19 cellular contexts compared by ENCODE assay signal in the genomic region with DNA sequence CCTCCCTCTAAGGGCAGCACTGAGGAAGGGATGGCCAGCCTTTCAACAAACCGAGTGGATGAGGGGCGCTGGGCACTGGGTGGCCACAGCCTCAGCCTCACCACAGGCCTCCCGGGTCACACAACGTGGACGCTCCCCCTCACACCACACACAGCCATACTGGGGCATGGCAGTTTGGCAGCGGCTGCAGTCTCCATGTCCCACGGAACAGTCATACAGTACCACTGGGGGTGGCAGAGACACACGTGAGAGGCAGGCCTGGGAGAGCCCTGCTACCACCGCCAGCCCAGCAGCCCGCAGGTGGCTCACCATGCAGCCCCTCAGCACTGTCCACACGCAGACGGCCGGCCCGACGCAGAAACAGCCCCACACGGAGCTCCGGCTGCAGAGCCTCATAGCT. TPM values are rescaled to one million over a fixed set of nuclear protein-coding genes. Genes with fewer than 3 reads are reported as not detected.
DNase-seq lines count a peak whose midpoint lies in the region; ATAC-seq, FAIRE-seq and TF ChIP-seq lines count a peak whose summit lies in the region.
"Had no signal": no experiment of that assay in that cellular context is flagged by ENCODE, and none has a peak within 500 bp of the region (broad histone marks: within the 10 kb centered on the region; RNA-seq: fewer than 3 reads in every experiment).

No MANE protein-coding gene starts in this region.

- H3K4me1 Mint-ChIP-seq in activated CD4-positive, alpha-beta memory T cell treated with anti-CD3 and anti-CD28 coated beads for 36 hours (ENCODE audit: low read depth): no peaks in the 10 kb centered on the region
- H3K4me1 Mint-ChIP-seq: CD4-positive, CD25-positive, alpha-beta regulatory T cell had no signal

- H2BK15ac ChIP-seq in H1 (ENCODE audit: low read length): no peak overlapping the region
- no peak overlapping the region for H2BK15ac ChIP-seq in neuronal stem cell (ENCODE audit: low read length)

- no peaks in the 10 kb centered on the region for H3K9me3 Mint-ChIP-seq in activated CD4-positive, alpha-beta memory T cell treated with anti-CD3 and anti-CD28 coated beads for 36 hours
- H3K9me3 Mint-ChIP-seq: CD8-positive, alpha-beta T cell had no signal

- H2BK20ac ChIP-seq in H1 (ENCODE audit: low read length): no peak overlapping the region

- no peak overlapping the region for H3K18ac ChIP-seq in H1 (ENCODE audit: extremely low read depth, low read length)
- peak overlapping the region; percentile 28 for H3K18ac ChIP-seq in neuronal stem cell (ENCODE audit: low read length)

- no peaks in the 10 kb centered on the region for H3K27me3 ChIP-seq in right cardiac atrium (ENCODE audit: control insufficient read depth, insufficient read depth)
- H3K27me3 ChIP-seq in H1 (replicated peaks in 1 of 4; ENCODE audit: control insufficient read depth in 3 of 4, extremely low read depth in 1 of 4, insufficient read depth in 3 of 4, low read length in 3 of 4): no peaks in the 10 kb centered on the region
- H3K27me3 ChIP-seq in neuronal stem cell (ENCODE audit: control insufficient read depth in 3 of 3, insufficient read depth in 3 of 3, low read depth in 1 of 3, low read length in 3 of 3): no peaks in the 10 kb centered on the region

- H3K23ac ChIP-seq in H1 (ENCODE audit: insufficient read length): no peak overlapping the region
- no peak overlapping the region for H3K23ac ChIP-seq in neuronal stem cell (ENCODE audit: low read depth, low read length, poor library complexity)

- H3K9ac ChIP-seq in H1 (replicated peaks in 1 of 4; ENCODE audit: extremely low read depth in 1 of 4, low read depth in 3 of 4, low read length in 3 of 4) (no peak overlapping the region), neuronal stem cell (ENCODE audit: low read depth, low read length, poor library complexity) (no peak overlapping the region)

- no peaks in the 10 kb centered on the region for H3K23me2 ChIP-seq in H1 (ENCODE audit: low read depth, low read length)

- 91% methylated on average over 17 of the region's 17 CpGs for WGBS in right cardiac atrium
- WGBS in H1 (ENCODE audit: extremely low coverage in 1 of 2, insufficient coverage in 1 of 2, insufficient read length in 1 of 2, insufficient replicate concordance in 2 of 2, low coverage in 1 of 2, low lambda C conversion rate in 2 of 2, missing lambda C conversion rate in 1 of 2), 2 experiments: 93% methylated on average over 17 of the region's 17 CpGs; no CpG with 5 or more reads in 1 of the 2 experiments
- WGBS in neuronal stem cell (ENCODE audit: extremely low coverage in 2 of 2, insufficient read length in 2 of 2, insufficient replicate concordance in 1 of 2), 2 donors: no CpG with 5 or more reads among the region's 17 CpGs

- H3K4me3 ChIP-seq in right cardiac atrium (ENCODE audit: low read length) (no peak overlapping the region), H1 (ENCODE audit: extremely low read depth in 1 of 4, insufficient read depth in 2 of 4, low read depth in 3 of 4, low read length in 4 of 4) (no peak overlapping the region), neuronal stem cell (ENCODE audit: low read length in 2 of 2) (peak overlapping the region in 1 of 2 donors; percentile 11)

- peaks cover 53 to 63% (median 58%) of the 10 kb centered on the region in 4 experiments for H3K36me3 ChIP-seq in H1 (ENCODE audit: control insufficient read depth in 2 of 4, insufficient read depth in 4 of 4, low read length in 3 of 4)
- H3K36me3 ChIP-seq in neuronal stem cell (replicated peaks in 1 of 2; ENCODE audit: control insufficient read depth in 2 of 2, insufficient read depth in 2 of 2, low read length in 2 of 2): peaks cover 92 to 99% of the 10 kb centered on the region in 2 donors

- no peak for TF ChIP-seq RAD21 in H1 (IDR thresholded peaks at IDR 0.05 in 1 of 2, conservative IDR thresholded peaks at IDR 0.05 in 1 of 2; ENCODE audit: low read depth in 2 of 2, low read length in 2 of 2)

- intact Hi-C loops in right cardiac atrium (cut with DNase I) (no loop called here), left cardiac atrium (cut with DNase I) (no loop called here)
- intact Hi-C loops in activated CD4-positive, alpha-beta memory T cell treated with anti-CD3 and anti-CD28 coated beads for 36 hours (cut with micrococcal nuclease): no loop called here

- H4K91ac ChIP-seq in H1 (replicated peaks; ENCODE audit: insufficient read length, low read length): no peak overlapping the region
- H4K91ac ChIP-seq in neuronal stem cell (ENCODE audit: low read depth, low read length, poor library complexity): no peak overlapping the region

- H3K79me2 ChIP-seq in H1 (ENCODE audit: control insufficient read depth in 1 of 2, insufficient read depth in 2 of 2, low read length in 2 of 2): peaks cover 0 to 13% of the 10 kb centered on the region in 2 experiments; a peak in 1 of 4 replicates

- no peak for TF ChIP-seq CTCF in H1 (IDR thresholded peaks at IDR 0.05; ENCODE audit: control extremely low read depth in 1 of 3, insufficient read depth in 1 of 3, low read depth in 1 of 3, low read length in 3 of 3)

- POLR2A ChIA-PET in H1 (lab: Charles Lee; ENCODE audit: partially characterized antibody): interaction anchor here (0.9 to 31.5 kb wide), 8 partner anchors 4 to 97 kb away, joined by 3 to 650 read pairs (median 16); partner anchors contain the start of gene PLXNB1
- POLR2A ChIA-PET in activated CD4-positive, alpha-beta memory T cell treated with anti-CD3 and anti-CD28 coated beads for 36 hours (lab: Charles Lee): no interaction called here

- H4K5ac ChIP-seq in H1 (ENCODE audit: insufficient read length, low read depth, low read length): no peak overlapping the region

- H4K20me1 ChIP-seq in H1 (replicated peaks in 1 of 2; ENCODE audit: control insufficient read depth in 1 of 2, insufficient read depth in 2 of 2, low read length in 2 of 2): peaks cover 17 to 52% of the 10 kb centered on the region in 2 experiments

- TF ChIP-seq EP300 in H1 (IDR thresholded peaks at IDR 0.05; ENCODE audit: borderline replicate concordance in 1 of 2, low read depth in 2 of 2, low read length in 2 of 2): no peak

- no peak overlapping the region for H2AFZ ChIP-seq in H1 (ENCODE audit: low read length)
- H2AFZ ChIP-seq in neuronal stem cell (ENCODE audit: low read length): no peak overlapping the region

- H2BK5ac ChIP-seq in H1 (ENCODE audit: low read depth, low read length): no peak overlapping the region
- no peak overlapping the region for H2BK5ac ChIP-seq in neuronal stem cell (ENCODE audit: low read length)

- no peak for ATAC-seq in right cardiac atrium
- ATAC-seq in left cardiac atrium: no peak
- ATAC-seq: CD8-positive, alpha-beta T cell had no signal

- no peak overlapping the region for H2AK5ac ChIP-seq in H1 (ENCODE audit: low read depth, low read length)
- H2AK5ac ChIP-seq in neuronal stem cell (ENCODE audit: low read depth, low read length): no peak overlapping the region

- DNase-seq in right cardiac atrium (peak in 2 of 3 donors; percentile 39 to 44), left cardiac atrium (no peak), H1 (ENCODE audit: low read depth in 1 of 2, low spot score in 2 of 2) (no peak), neuronal stem cell (ENCODE audit: low spot score) (no peak), NCI-H2227 (lab: John Stamatoyannopoulos, UW; ENCODE audit: unreplicated experiment) (no peak)
- no peak for DNase-seq in activated CD4-positive, alpha-beta memory T cell treated with anti-CD3 and anti-CD28 coated beads for 36 hours
- DNase-seq: C1 segment of cervical spinal cord; Caco-2; CD4-positive, CD25-positive, alpha-beta regulatory T cell; CD8-positive, alpha-beta T cell; DMS153; DND-41; GOT3; H7; HCEC 1CT had no signal

- CTCF ChIA-PET in H1 (lab: Charles Lee; ENCODE audit: partially characterized antibody): interaction anchor here (1.9 to 6.9 kb wide), 5 partner anchors 10 to 18 kb away, joined by 18 to 95 read pairs (median 22); no protein-coding TSS in a partner anchor
- CTCF ChIA-PET in activated CD4-positive, alpha-beta memory T cell treated with anti-CD3 and anti-CD28 coated beads for 36 hours (lab: Charles Lee): interaction anchor here (0.6 to 9.5 kb wide), 4 partner anchors 17 to 217 kb away, joined by 3 to 60 read pairs (median 7); partner anchors contain the start of gene SLC26A6

- no peaks in the 10 kb centered on the region for H3K4me1 ChIP-seq in right cardiac atrium (ENCODE audit: control insufficient read depth, insufficient read depth, low read length)
- H3K4me1 ChIP-seq in H1 (replicated peaks in 1 of 4; ENCODE audit: control insufficient read depth in 3 of 4, insufficient read depth in 4 of 4, low read length in 3 of 4): no peaks in the 10 kb centered on the region
- no peaks in the 10 kb centered on the region for H3K4me1 ChIP-seq in neuronal stem cell (ENCODE audit: control insufficient read depth in 2 of 2, insufficient read depth in 1 of 2, low read depth in 1 of 2, low read length in 2 of 2)
- H3K4me1 ChIP-seq: Caco-2 had no signal

- no peaks in the 10 kb centered on the region for H3K9me3 ChIP-seq in right cardiac atrium (ENCODE audit: control insufficient read depth, low read length)
- no peaks in the 10 kb centered on the region for H3K9me3 ChIP-seq in H1 (ENCODE audit: insufficient read depth in 2 of 2, low read depth in 1 of 2, low read length in 1 of 2)
- no peaks in the 10 kb centered on the region for H3K9me3 ChIP-seq in neuronal stem cell (replicated peaks in 1 of 2; ENCODE audit: control insufficient read depth in 2 of 2, insufficient read depth in 1 of 2, low read depth in 1 of 2, low read length in 2 of 2)
- H3K9me3 ChIP-seq: Caco-2 had no signal

- no peaks in the 10 kb centered on the region for H3K27me3 Mint-ChIP-seq in activated CD4-positive, alpha-beta memory T cell treated with anti-CD3 and anti-CD28 coated beads for 36 hours
- H3K27me3 Mint-ChIP-seq: CD4-positive, CD25-positive, alpha-beta regulatory T cell had no signal

- no peak for TF ChIP-seq POLR2A in H1 (IDR thresholded peaks at IDR 0.05; ENCODE audit: control extremely low read depth in 1 of 2, low read depth in 2 of 2, low read length in 2 of 2)

- no peak overlapping the region for H3K14ac ChIP-seq in H1 (ENCODE audit: insufficient read length)
- H3K14ac ChIP-seq in neuronal stem cell (ENCODE audit: low read length): no peak overlapping the region

- H3K79me1 ChIP-seq in H1 (ENCODE audit: low read depth, low read length) (peaks cover 10% of the 10 kb centered on the region), neuronal stem cell (ENCODE audit: low read depth, low read length) (peaks cover 54% of the 10 kb centered on the region)

- no peaks in the 10 kb centered on the region for H3K36me3 Mint-ChIP-seq in activated CD4-positive, alpha-beta memory T cell treated with anti-CD3 and anti-CD28 coated beads for 36 hours
- H3K36me3 Mint-ChIP-seq: CD4-positive, CD25-positive, alpha-beta regulatory T cell; CD8-positive, alpha-beta T cell had no signal

- H3K4me2 ChIP-seq in H1 (ENCODE audit: insufficient read depth in 1 of 2, low read depth in 2 of 2, low read length in 2 of 2) (no peak overlapping the region), neuronal stem cell (ENCODE audit: insufficient read depth, low read length, poor library complexity, severe bottlenecking) (no peak overlapping the region)

- H3K27ac ChIP-seq in right cardiac atrium (ENCODE audit: low read length): no peak overlapping the region
- no peak overlapping the region for H3K27ac ChIP-seq in H1 (ENCODE audit: low read depth, low read length)
- no peak overlapping the region for H3K27ac ChIP-seq in neuronal stem cell (replicated peaks; ENCODE audit: low read length)

- no peak overlapping the region for H3K4me3 Mint-ChIP-seq in activated CD4-positive, alpha-beta memory T cell treated with anti-CD3 and anti-CD28 coated beads for 36 hours
- H3K4me3 Mint-ChIP-seq: CD4-positive, CD25-positive, alpha-beta regulatory T cell; CD8-positive, alpha-beta T cell had no signal

- H3K56ac ChIP-seq in H1 (replicated peaks; ENCODE audit: insufficient read length, low read depth, low read length): no peak overlapping the region

- H2BK12ac ChIP-seq in H1 (ENCODE audit: low read depth, low read length): no peak overlapping the region
- H2BK12ac ChIP-seq in neuronal stem cell (ENCODE audit: low read length): no peak overlapping the region

- FAIRE-seq in H1 (lab: Jason Lieb, UNC): no peak
- FAIRE-seq: G401.6, GM12892 had no signal

- peak overlapping the region; percentile 85; the same call in 1 of the 2 replicates for H4K8ac ChIP-seq in H1 (ENCODE audit: extremely low read depth, insufficient read depth, low read length)
- no peak overlapping the region for H4K8ac ChIP-seq in neuronal stem cell (ENCODE audit: low read depth, low read length)

- H2BK120ac ChIP-seq in H1 (replicated peaks; ENCODE audit: low read depth, low read length): no peak overlapping the region
- no peak overlapping the region for H2BK120ac ChIP-seq in neuronal stem cell (ENCODE audit: low read depth, low read length)

- H3K27ac Mint-ChIP-seq in activated CD4-positive, alpha-beta memory T cell treated with anti-CD3 and anti-CD28 coated beads for 36 hours: no peak overlapping the region
- H3K27ac Mint-ChIP-seq: CD4-positive, CD25-positive, alpha-beta regulatory T cell; CD8-positive, alpha-beta T cell had no signal

- H3K4ac ChIP-seq in H1 (replicated peaks; ENCODE audit: insufficient read length, low read depth, low read length) (no peak overlapping the region), neuronal stem cell (ENCODE audit: low read length) (no peak overlapping the region)

RNA-seq across cellular contexts. Expression of gene PLXNB1, which starts 11.7 kb away (rescaled TPM):
- 10 to 100 TPM; 49.4 to 84.5 (median 55.0) TPM for total RNA-seq in right cardiac atrium
- 52.7 TPM for polyA plus RNA-seq in right cardiac atrium
- 10 to 100 TPM; 43.3 to 55.0 TPM for total RNA-seq in left cardiac atrium
- 114 and 115 TPM in 2 replicates for total RNA-seq in H1 (2021; fragmentation: NEBNext Ultra II Directional; extraction: Animal tissue kit (Norgen Biotek cat#: 25700))
- polyA plus RNA-seq in H1 (2011; rRNA removed): 109 and 149 TPM in 2 replicates
- 117 TPM for polyA plus RNA-seq in H1 (2011; cell fraction: cytosol; rRNA removed)
- polyA plus RNA-seq in H1 (2011; cell fraction: nucleus; rRNA removed): 1,123 TPM
- 136 to 155 TPM (median 141 TPM) in 4 replicates for polyA plus RNA-seq in H1 (2012, experiment 1 of 2)
- 102 TPM for polyA plus RNA-seq in H1 (2012, experiment 2 of 2)
- polyA plus RNA-seq in H1 (2013, experiment 1 of 2): 102 TPM
- polyA plus RNA-seq in H1 (2013, experiment 2 of 2): 83.3 TPM
- 82.5 and 154 TPM in 2 replicates for polyA minus RNA-seq in H1 (2011; rRNA and poly(A)+ RNA removed)
- polyA minus RNA-seq in H1 (2011; cell fraction: cytosol; rRNA and poly(A)+ RNA removed): 100 TPM
- 265 TPM for polyA minus RNA-seq in H1 (2011; cell fraction: nucleus; rRNA and poly(A)+ RNA removed)
- 99.5 TPM for polyA plus RNA-seq in neuronal stem cell (2013, experiment 1 of 2)
- 94.2 TPM for polyA plus RNA-seq in neuronal stem cell (2013, experiment 2 of 2)
- total RNA-seq in activated CD4-positive, alpha-beta memory T cell treated with anti-CD3 and anti-CD28 coated beads for 36 hours: 1 to 10 TPM; 3.2 to 3.8 TPM

RNA-seq across cellular contexts. Expression of gene CCDC51, which starts 21.8 kb away (rescaled TPM):
- total RNA-seq in right cardiac atrium: 10 to 100 TPM in 3 of 4 donors, 1 to 10 TPM in 1; 8.7 to 11.5 (median 11.1) TPM
- 11.2 TPM for polyA plus RNA-seq in right cardiac atrium
- total RNA-seq in left cardiac atrium: 10 to 100 TPM in 1 of 2 donors, 1 to 10 TPM in 1; 7.0 to 10.9 TPM
- 20.3 and 21.3 TPM in 2 replicates for total RNA-seq in H1 (2021; fragmentation: NEBNext Ultra II Directional; extraction: Animal tissue kit (Norgen Biotek cat#: 25700))
- 19.7 and 21.4 TPM in 2 replicates for polyA plus RNA-seq in H1 (2011; rRNA removed)
- polyA plus RNA-seq in H1 (2011; cell fraction: cytosol; rRNA removed): 26.3 TPM
- polyA plus RNA-seq in H1 (2011; cell fraction: nucleus; rRNA removed): 18.4 TPM
- 24.1 to 30.2 TPM (median 28.9 TPM) in 4 replicates for polyA plus RNA-seq in H1 (2012, experiment 1 of 2)
- polyA plus RNA-seq in H1 (2012, experiment 2 of 2): 17.1 TPM
- 16.7 TPM for polyA plus RNA-seq in H1 (2013, experiment 1 of 2)
- 16.9 TPM for polyA plus RNA-seq in H1 (2013, experiment 2 of 2)
- polyA minus RNA-seq in H1 (2011; rRNA and poly(A)+ RNA removed): 17.1 and 17.4 TPM in 2 replicates
- polyA minus RNA-seq in H1 (2011; cell fraction: cytosol; rRNA and poly(A)+ RNA removed): 7.3 TPM
- 7.7 TPM for polyA minus RNA-seq in H1 (2011; cell fraction: nucleus; rRNA and poly(A)+ RNA removed)
- 11.8 TPM for polyA plus RNA-seq in neuronal stem cell (2013, experiment 1 of 2)
- 12.2 TPM for polyA plus RNA-seq in neuronal stem cell (2013, experiment 2 of 2)
- 10 to 100 TPM; 24.3 to 24.4 TPM for total RNA-seq in activated CD4-positive, alpha-beta memory T cell treated with anti-CD3 and anti-CD28 coated beads for 36 hours

RNA-seq across cellular contexts. Expression of gene TMA7, which starts 21.9 kb away (rescaled TPM):
- total RNA-seq in right cardiac atrium: 100 to 1,000 TPM; 187 to 270 (median 216) TPM
- 526 TPM for polyA plus RNA-seq in right cardiac atrium
- total RNA-seq in left cardiac atrium: 100 to 1,000 TPM; 190 to 238 TPM
- total RNA-seq in H1 (2021; fragmentation: NEBNext Ultra II Directional; extraction: Animal tissue kit (Norgen Biotek cat#: 25700)): 305 and 322 TPM in 2 replicates
- 83.3 and 138 TPM in 2 replicates for polyA plus RNA-seq in H1 (2011; rRNA removed)
- polyA plus RNA-seq in H1 (2011; cell fraction: cytosol; rRNA removed): 282 TPM
- polyA plus RNA-seq in H1 (2011; cell fraction: nucleus; rRNA removed): 36.5 TPM
- 470 to 570 TPM (median 490 TPM) in 4 replicates for polyA plus RNA-seq in H1 (2012, experiment 1 of 2)
- 141 TPM for polyA plus RNA-seq in H1 (2012, experiment 2 of 2)
- 965 TPM for polyA plus RNA-seq in H1 (2013, experiment 1 of 2)
- polyA plus RNA-seq in H1 (2013, experiment 2 of 2): 959 TPM
- 8.2 and 9.6 TPM in 2 replicates for polyA minus RNA-seq in H1 (2011; rRNA and poly(A)+ RNA removed)
- 42.3 TPM for polyA minus RNA-seq in H1 (2011; cell fraction: cytosol; rRNA and poly(A)+ RNA removed)
- polyA minus RNA-seq in H1 (2011; cell fraction: nucleus; rRNA and poly(A)+ RNA removed): 34.3 TPM
- polyA plus RNA-seq in neuronal stem cell (2013, experiment 1 of 2): 841 TPM
- 834 TPM for polyA plus RNA-seq in neuronal stem cell (2013, experiment 2 of 2)
- total RNA-seq in activated CD4-positive, alpha-beta memory T cell treated with anti-CD3 and anti-CD28 coated beads for 36 hours: 100 to 1,000 TPM; 318 to 323 TPM

RNA-seq across cellular contexts. Expression of gene ATRIP, which starts 28.4 kb away (rescaled TPM):
- total RNA-seq in right cardiac atrium (1 to 10 TPM; 4.0 to 5.2 (median 4.3) TPM), left cardiac atrium (1 to 10 TPM; 3.9 to 5.7 TPM)
- polyA plus RNA-seq in right cardiac atrium (3.5 TPM), H1 (2011; rRNA removed) (16.6 and 18.5 TPM in 2 replicates)
- 16.7 and 20.2 TPM in 2 replicates for total RNA-seq in H1 (2021; fragmentation: NEBNext Ultra II Directional; extraction: Animal tissue kit (Norgen Biotek cat#: 25700))
- 15.0 TPM for polyA plus RNA-seq in H1 (2011; cell fraction: cytosol; rRNA removed)
- polyA plus RNA-seq in H1 (2011; cell fraction: nucleus; rRNA removed): 36.5 TPM
- polyA plus RNA-seq in H1 (2012, experiment 1 of 2): 12.7 to 14.1 TPM (median 13.8 TPM) in 4 replicates
- polyA plus RNA-seq in H1 (2012, experiment 2 of 2): 11.0 TPM
- polyA plus RNA-seq in H1 (2013, experiment 1 of 2): 14.8 TPM
- polyA plus RNA-seq in H1 (2013, experiment 2 of 2): 12.6 TPM
- polyA minus RNA-seq in H1 (2011; rRNA and poly(A)+ RNA removed): 28.6 and 29.3 TPM in 2 replicates
- polyA minus RNA-seq in H1 (2011; cell fraction: cytosol; rRNA and poly(A)+ RNA removed): 10.1 TPM
- polyA minus RNA-seq in H1 (2011; cell fraction: nucleus; rRNA and poly(A)+ RNA removed): 25.2 TPM
- polyA plus RNA-seq in neuronal stem cell (2013, experiment 1 of 2): 12.1 TPM
- 12.0 TPM for polyA plus RNA-seq in neuronal stem cell (2013, experiment 2 of 2)
- total RNA-seq in activated CD4-positive, alpha-beta memory T cell treated with anti-CD3 and anti-CD28 coated beads for 36 hours: 10 to 100 TPM; 13.8 to 14.5 TPM

RNA-seq across cellular contexts. Expression of gene FBXW12, which starts 46.1 kb away (rescaled TPM):
- total RNA-seq in right cardiac atrium (not detected), left cardiac atrium (not detected)
- polyA plus RNA-seq in right cardiac atrium (not detected), H1 (2011; rRNA removed) (0.41 and 0.85 TPM in 2 replicates)
- 0.35 TPM in 1 of 2 replicates, not detected in the other for total RNA-seq in H1 (2021; fragmentation: NEBNext Ultra II Directional; extraction: Animal tissue kit (Norgen Biotek cat#: 25700))
- 0.44 TPM for polyA plus RNA-seq in H1 (2011; cell fraction: cytosol; rRNA removed)
- polyA plus RNA-seq in H1 (2011; cell fraction: nucleus; rRNA removed): 1.3 TPM
- polyA plus RNA-seq in H1 (2012, experiment 1 of 2): 0.48 to 0.88 TPM (median 0.68 TPM) in 4 replicates
- polyA plus RNA-seq in H1 (2012, experiment 2 of 2): not detected
- polyA plus RNA-seq in H1 (2013, experiment 1 of 2): 0.22 TPM
- 0.15 TPM for polyA plus RNA-seq in H1 (2013, experiment 2 of 2)
- 2.1 and 2.2 TPM in 2 replicates for polyA minus RNA-seq in H1 (2011; rRNA and poly(A)+ RNA removed)
- not detected for polyA minus RNA-seq in H1 (2011; cell fraction: cytosol; rRNA and poly(A)+ RNA removed)
- 1.9 TPM for polyA minus RNA-seq in H1 (2011; cell fraction: nucleus; rRNA and poly(A)+ RNA removed)
- 0.85 TPM for polyA plus RNA-seq in neuronal stem cell (2013, experiment 1 of 2)
- polyA plus RNA-seq in neuronal stem cell (2013, experiment 2 of 2): 0.84 TPM
- not detected for total RNA-seq in activated CD4-positive, alpha-beta memory T cell treated with anti-CD3 and anti-CD28 coated beads for 36 hours
- total RNA-seq: A172; CD4-positive, CD25-positive, alpha-beta regulatory T cell; CD8-positive, alpha-beta T cell had no signal
- polyA plus RNA-seq: BJ; CD4-positive, CD25-positive, alpha-beta regulatory T cell had no signal

Comparison
In these comparisons a context has a peak if more than half of its experiments do, and no peak if none do; other contexts are left out.
1. DNase-seq: peak in right cardiac atrium (2 of 3); none in left cardiac atrium (single experiment), H1 (0 of 2), neuronal stem cell (single experiment), NCI-H2227 (single experiment) and activated CD4-positive, alpha-beta memory T cell treated with anti-CD3 and anti-CD28 coated beads for 36 hours (single experiment).
2. RNA of gene PLXNB1, which starts 11.7 kb away (total RNA-seq): 114 to 115 TPM in H1, 49.4 to 84.5 TPM in right cardiac atrium and 43.3 to 55.0 TPM in left cardiac atrium; 3.2 to 3.8 TPM in activated CD4-positive, alpha-beta memory T cell treated with anti-CD3 and anti-CD28 coated beads for 36 hours; every median in the first group is over 4 times any median in the second.